21 cellular contexts compared by ENCODE assay signal in genomic region chr5:109936091-109936490, GRCh38.
A peak's percentile ranks its signal among the peaks of the same experiment; 100 is the strongest.
DNase-seq lines count a peak whose midpoint lies in the region; ATAC-seq and TF ChIP-seq lines count a peak whose summit lies in the region.
"Had no signal": no experiment of that assay in that cellular context is flagged by ENCODE, and none has a peak within 500 bp of the region (broad histone marks: within the 10 kb centered on the region; RNA-seq: fewer than 3 reads in every experiment).

No MANE protein-coding gene starts in this region.

- no peaks in the 10 kb centered on the region for H3K79me2 ChIP-seq in OCI-LY3 (ENCODE audit: low read length)

- peak overlapping the region; percentile 60; the same call in 1 of the 2 replicates for H3K9ac ChIP-seq in OCI-LY3 (ENCODE audit: low read length)

- H3K9me3 ChIP-seq in OCI-LY3 (ENCODE audit: insufficient read depth, low read length) = no peaks in the 10 kb centered on the region
- H3K9me3 ChIP-seq: colonic mucosa, prostate gland had no signal

- DNase-seq in natural killer cell treated with Interleukin-12 subunit alpha and Interleukin-12 subunit beta and Interleukin-15 and Interleukin-18, amount 100 ng/mL, for 72 hours (ENCODE audit: low spot score) = no peak
- DNase-seq in natural killer cell (no peak), epithelial cell of esophagus (ENCODE audit: low read depth) (peak; percentile 50), Kasumi-1 (lab: John Stamatoyannopoulos, UW) (no peak)
- DNase-seq in stimulated activated naive CD8-positive, alpha-beta T cell treated with anti-CD3 and anti-CD28 coated beads, Interleukin-15, Interleukin-2, amounts not matched to agents 100 U/mL and 50 U/mL, for 24 hours = no peak
- no peak for DNase-seq in activated effector memory CD4-positive, alpha-beta T cell treated with Interleukin-2 at 50 U/mL for 16 hours
- DNase-seq: activated CD4-positive, alpha-beta T cell treated with anti-CD3 and anti-CD28 coated beads for 4 hours; activated naive CD8-positive, alpha-beta T cell treated with anti-CD3 and anti-CD28 coated beads, Interleukin-2, amount 10 ng/mL, durations not matched to agents 7 days and 5 days; CD4-positive, alpha-beta T cell; colonic mucosa; H9; midbrain; NCI-H2107; nephron progenitor cell; SHP77 treated with DMSO at 0.1 percent for 48 hours; stimulated activated CD4-positive, alpha-beta T cell treated with anti-CD3 and anti-CD28 coated beads, Interleukin-2, amount 100 ng/mL, for 48 hours; upper lobe of left lung had no signal

- H4K20me1 ChIP-seq in OCI-LY3 (ENCODE audit: insufficient read depth, low read length) = no peaks in the 10 kb centered on the region

- peak overlapping the region; percentile 33 to 60 for H3K27ac Mint-ChIP-seq in natural killer cell treated with Interleukin-12 subunit alpha and Interleukin-12 subunit beta and Interleukin-15 and Interleukin-18, amount 100 ng/mL, for 72 hours
- no peak overlapping the region for H3K27ac Mint-ChIP-seq in natural killer cell
- H3K27ac Mint-ChIP-seq: activated naive CD8-positive, alpha-beta T cell treated with anti-CD3 and anti-CD28 coated beads, Interleukin-2, amount 10 ng/mL, durations not matched to agents 7 days and 5 days; brain; CD4-positive, alpha-beta T cell; H9; nephron progenitor cell had no signal

- peak overlapping the region; percentile 69; the same call in 1 of the 2 replicates for H2AFZ ChIP-seq in OCI-LY3 (ENCODE audit: low read depth, low read length)

- ATAC-seq in natural killer cell treated with Interleukin-12 subunit alpha and Interleukin-12 subunit beta and Interleukin-15 and Interleukin-18, amount 100 ng/mL, for 72 hours = peak; percentile 78 to 80
- ATAC-seq in natural killer cell = no peak
- peak; percentile 68 for ATAC-seq in stimulated activated naive CD8-positive, alpha-beta T cell treated with anti-CD3 and anti-CD28 coated beads, Interleukin-15, Interleukin-2, amounts not matched to agents 100 U/mL and 50 U/mL, for 24 hours
- ATAC-seq: left lobe of liver had no signal

- H3K4me3 Mint-ChIP-seq in natural killer cell treated with Interleukin-12 subunit alpha and Interleukin-12 subunit beta and Interleukin-15 and Interleukin-18, amount 100 ng/mL, for 72 hours = no peak overlapping the region
- no peak overlapping the region for H3K4me3 Mint-ChIP-seq in natural killer cell
- H3K4me3 Mint-ChIP-seq: activated naive CD8-positive, alpha-beta T cell treated with anti-CD3 and anti-CD28 coated beads, Interleukin-2, amount 10 ng/mL, durations not matched to agents 7 days and 5 days; brain; CD4-positive, alpha-beta T cell; H9; nephron progenitor cell had no signal

- H3K4me2 ChIP-seq in OCI-LY3 (ENCODE audit: low read length) = peak overlapping the region; percentile 54

- peaks cover 14 to 16% of the 10 kb centered on the region in 2 donors for H3K4me1 Mint-ChIP-seq in natural killer cell treated with Interleukin-12 subunit alpha and Interleukin-12 subunit beta and Interleukin-15 and Interleukin-18, amount 100 ng/mL, for 72 hours (ENCODE audit: low read depth in 2 of 2)
- H3K4me1 Mint-ChIP-seq in natural killer cell = peaks cover 0 to 5% of the 10 kb centered on the region in 2 donors

- H3K9me3 Mint-ChIP-seq in natural killer cell treated with Interleukin-12 subunit alpha and Interleukin-12 subunit beta and Interleukin-15 and Interleukin-18, amount 100 ng/mL, for 72 hours = no peaks in the 10 kb centered on the region
- H3K9me3 Mint-ChIP-seq in natural killer cell = peaks cover 0 to 2% of the 10 kb centered on the region in 2 donors

- H3K36me3 Mint-ChIP-seq in natural killer cell treated with Interleukin-12 subunit alpha and Interleukin-12 subunit beta and Interleukin-15 and Interleukin-18, amount 100 ng/mL, for 72 hours = no peaks in the 10 kb centered on the region
- H3K36me3 Mint-ChIP-seq in natural killer cell = no peaks in the 10 kb centered on the region
- H3K36me3 Mint-ChIP-seq: activated naive CD8-positive, alpha-beta T cell treated with anti-CD3 and anti-CD28 coated beads, Interleukin-2, amount 10 ng/mL, durations not matched to agents 7 days and 5 days; brain had no signal

- peak overlapping the region; percentile 89 for H3K27ac ChIP-seq in OCI-LY3 (ENCODE audit: low read length)
- H3K27ac ChIP-seq: colonic mucosa, prostate gland, upper lobe of left lung had no signal

- H3K4me1 ChIP-seq in OCI-LY3 (ENCODE audit: low read length) = peaks cover 49% of the 10 kb centered on the region
- H3K4me1 ChIP-seq: colonic mucosa, prostate gland, upper lobe of left lung had no signal

- intact Hi-C loops in natural killer cell (cut with micrococcal nuclease) = no loop called here

- no peak overlapping the region for H3K4me3 ChIP-seq in OCI-LY3 (ENCODE audit: low read length)
- no peak overlapping the region for H3K4me3 ChIP-seq in epithelial cell of esophagus (ENCODE audit: low read length)
- H3K4me3 ChIP-seq: colonic mucosa, prostate gland, upper lobe of left lung had no signal

- peaks cover 2 to 5% of the 10 kb centered on the region in 2 donors for H3K27me3 Mint-ChIP-seq in natural killer cell treated with Interleukin-12 subunit alpha and Interleukin-12 subunit beta and Interleukin-15 and Interleukin-18, amount 100 ng/mL, for 72 hours
- H3K27me3 Mint-ChIP-seq in natural killer cell (ENCODE audit: low read depth in 2 of 2) = peaks cover 0 to 2% of the 10 kb centered on the region in 2 donors
- H3K27me3 Mint-ChIP-seq: activated naive CD8-positive, alpha-beta T cell treated with anti-CD3 and anti-CD28 coated beads, Interleukin-2, amount 10 ng/mL, durations not matched to agents 7 days and 5 days; CD4-positive, alpha-beta T cell had no signal

- H3K36me3 ChIP-seq in OCI-LY3 (replicated peaks; ENCODE audit: low read depth, low read length) = no peaks in the 10 kb centered on the region
- H3K36me3 ChIP-seq: colonic mucosa, prostate gland, upper lobe of left lung had no signal

- TF ChIP-seq CTCF in natural killer cell (IDR thresholded peaks at IDR 0.05) = no peak
- no peak for TF ChIP-seq CTCF in OCI-LY3 (IDR thresholded peaks at IDR 0.05; ENCODE audit: low read depth, low read length)
- no peak for TF ChIP-seq CTCF in epithelial cell of esophagus (IDR thresholded peaks at IDR 0.05; ENCODE audit: insufficient read depth, low read depth, low read length, missing control alignments)

- no peaks in the 10 kb centered on the region for H3K27me3 ChIP-seq in OCI-LY3 (ENCODE audit: low read depth, low read length)
- H3K27me3 ChIP-seq: colonic mucosa, upper lobe of left lung had no signal

Comparison
In these comparisons a context has a peak if more than half of its experiments do, and no peak if none do; other contexts are left out.
1. ATAC-seq: peak in natural killer cell treated with Interleukin-12 subunit alpha and Interleukin-12 subunit beta and Interleukin-15 and Interleukin-18, amount 100 ng/mL, for 72 hours (2 of 2) and stimulated activated naive CD8-positive, alpha-beta T cell treated with anti-CD3 and anti-CD28 coated beads, Interleukin-15, Interleukin-2, amounts not matched to agents 100 U/mL and 50 U/mL, for 24 hours (single experiment); none in natural killer cell (0 of 3).
2. H3K27ac Mint-ChIP-seq: peak in natural killer cell treated with Interleukin-12 subunit alpha and Interleukin-12 subunit beta and Interleukin-15 and Interleukin-18, amount 100 ng/mL, for 72 hours (2 of 2); none in natural killer cell (0 of 2).